25 cellular contexts compared by ENCODE assay signal in the genomic region with DNA sequence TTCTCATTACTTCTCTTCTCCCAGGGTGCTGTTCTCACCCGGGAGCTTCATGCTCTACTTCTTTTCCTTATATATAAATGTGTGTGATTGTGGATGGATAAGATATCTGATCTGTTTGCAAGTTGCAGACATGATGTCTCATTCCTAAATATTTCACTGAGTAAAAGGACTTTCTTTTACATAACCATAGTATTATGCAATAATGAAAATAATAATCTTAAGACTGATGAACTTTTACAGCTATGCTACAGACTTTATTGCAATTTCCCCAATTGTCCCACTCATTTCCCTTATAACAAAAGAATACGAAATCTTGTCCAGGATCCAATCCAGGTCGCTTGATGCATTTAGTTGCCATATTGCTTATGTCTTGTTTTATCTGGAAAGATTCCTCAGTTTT.
"Had no signal": no experiment of that assay in that cellular context is flagged by ENCODE, and none has a peak within 500 bp of the region (broad histone marks: within the 10 kb centered on the region; RNA-seq: fewer than 3 reads in every experiment).

No MANE protein-coding gene starts in this region.

- H3K4me2 ChIP-seq: neural progenitor cell had no signal

- H3K27ac ChIP-seq: neural progenitor cell, ovary, parathyroid adenoma, psoas muscle, stomach, thoracic aorta, thyroid gland, tibial nerve, upper lobe of left lung, vagina had no signal

- H3K4me3 ChIP-seq: neural progenitor cell, ovary, psoas muscle, stomach, thoracic aorta, thyroid gland, tibial nerve, upper lobe of left lung, vagina had no signal

- H3K79me2 ChIP-seq: parathyroid adenoma had no signal

- H3K4me1 ChIP-seq: parathyroid adenoma, thyroid gland, tibial nerve had no signal

- H3K27me3 ChIP-seq: neural progenitor cell, ovary, stomach, thyroid gland, tibial nerve, upper lobe of left lung, vagina had no signal

- FAIRE-seq: small intestine, urothelium cell line had no signal

- H3K36me3 ChIP-seq: neural progenitor cell, ovary, stomach, thoracic aorta, thyroid gland, tibial nerve, upper lobe of left lung, vagina had no signal

- DNase-seq: natural killer cell; occipital lobe; ovary; posterior cingulate gyrus; psoas muscle; right cardiac atrium; small intestine; stimulated activated CD4-positive, alpha-beta T cell treated with anti-CD3 and anti-CD28 coated beads, Interleukin-15, amount 100 ng/mL, for 24 hours; stimulated activated CD4-positive, alpha-beta T cell treated with anti-CD3 and anti-CD28 coated beads, Interleukin-2, amount 100 ng/mL, for 24 hours; stimulated activated CD4-positive, alpha-beta T cell treated with anti-CD3 and anti-CD28 coated beads, Interleukin-2, amount 100 ng/mL, for 48 hours; stimulated activated CD4-positive, alpha-beta T cell treated with anti-CD3 and anti-CD28 coated beads, Interleukin-4, amount 100 ng/mL, for 24 hours; stimulated activated naive B cell treated with anti-CD40 and anti-IgM and Interleukin-4, amounts not matched to agents 10 μg/mL and 1 μg/mL and 100 μg/mL, for 72 hours; stimulated activated naive CD4-positive, alpha-beta T cell treated with Interleukin-2 at 50 U/mL for 16 hours; stomach; thyroid gland; trophoblast cell; upper lobe of left lung had no signal

- ATAC-seq: natural killer cell; psoas muscle; right cardiac atrium; sciatic nerve; stimulated activated effector memory CD8-positive, alpha-beta T cell treated with anti-CD3 and anti-CD28 coated beads, Interleukin-12 subunit alpha, Interleukin-12 subunit beta, amount 100 ng/mL, for 72 hours; stimulated activated naive B cell treated with anti-CD40 and anti-IgM and Interleukin-4, amounts not matched to agents 10 μg/mL and 1 μg/mL and 100 μg/mL, for 72 hours had no signal

- H3K9ac ChIP-seq: neural progenitor cell, parathyroid adenoma had no signal

- H2AFZ ChIP-seq: neural progenitor cell, parathyroid adenoma had no signal

- H3K9me3 ChIP-seq: ovary, psoas muscle, stomach, thoracic aorta, thyroid gland, tibial nerve, upper lobe of left lung, vagina had no signal
